Comparison of ENCODE assay signal across 6 cellular contexts in the genomic region with DNA sequence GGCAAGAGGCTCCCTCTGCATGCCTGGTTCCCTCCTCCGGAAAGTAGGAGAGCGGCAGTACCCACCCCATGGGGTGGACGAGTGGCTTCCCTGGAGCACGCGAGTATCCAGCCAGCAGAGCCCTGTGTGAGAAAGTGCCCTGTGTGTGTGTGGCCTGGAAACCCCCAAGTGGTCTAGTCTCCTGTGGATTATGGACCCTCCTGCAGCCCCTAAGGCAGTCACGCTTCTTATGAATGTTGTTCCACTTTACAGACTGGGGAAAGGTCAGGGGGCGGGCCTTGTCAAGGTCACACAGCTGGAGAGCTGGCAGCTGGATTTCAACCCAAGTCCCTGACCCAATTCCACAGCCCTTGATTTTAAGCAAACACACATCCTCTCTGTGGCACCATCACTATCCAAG.
DNase-seq lines count a peak whose midpoint lies in the region; ATAC-seq, FAIRE-seq and TF ChIP-seq lines count a peak whose summit lies in the region.
"Not testable (repeated sequence)": the region's sequence is repeated elsewhere in the genome, so short reads cannot be mapped to it uniquely, and the experiment has no call there.

No MANE protein-coding gene starts in this region.

- peak overlapping the region; percentile 52 for H3K4me2 ChIP-seq in BLaER1
- H3K4me2 ChIP-seq in GM12878 (ENCODE audit: control insufficient read depth, insufficient read depth); HepG2 (ENCODE audit: low read depth, low read length): not testable (repeated sequence)

- POLR2A ChIA-PET in HEK293 (lab: Yijun Ruan, JAX); RWPE1 (lab: Yijun Ruan, JAX; ENCODE audit: low non-redundant PET); GM12878 (lab: Charles Lee); HepG2 (lab: Yijun Ruan, JAX): not testable (repeated sequence)

- not testable (repeated sequence) for FAIRE-seq in GM12878 (lab: Jason Lieb, UNC); HepG2 (lab: Jason Lieb, UNC)

- H4K20me1 ChIP-seq in BLaER1; GM12878 (ENCODE audit: control insufficient read depth, insufficient read depth); HepG2 (ENCODE audit: insufficient read depth, low read length): not testable (repeated sequence)

- not testable (repeated sequence) for TF ChIP-seq POLR2A in GM12878 (IDR thresholded peaks at IDR 0.05; ENCODE audit: low read depth, low read length); HepG2 (IDR thresholded peaks at IDR 0.05; ENCODE audit: insufficient read depth in 1 of 2, low read depth in 2 of 2, low read length in 2 of 2)

- intact Hi-C loops in GM12878 (cut with micrococcal nuclease; ENCODE audit: unreplicated experiment); HepG2 (cut with micrococcal nuclease; ENCODE audit: unreplicated experiment); sciatic nerve (cut with DNase I): not testable (repeated sequence)

- H3K9ac ChIP-seq in BLaER1; GM12878 (ENCODE audit: control insufficient read depth, insufficient read depth, low read length); HepG2 (ENCODE audit: insufficient read depth, low read depth, low read length): not testable (repeated sequence)

- RAD21 ChIA-PET in GM12878 (lab: Charles Lee; ENCODE audit: unreplicated experiment), result not testable (repeated sequence)

- peaks cover 16% of the 10 kb centered on the region for H3K4me1 ChIP-seq in BLaER1
- not testable (repeated sequence) for H3K4me1 ChIP-seq in HEK293 (ENCODE audit: control insufficient read depth, insufficient read depth, low read length); GM12878 (ENCODE audit: control insufficient read depth, insufficient read depth, low read length)
- H3K4me1 ChIP-seq in HepG2 (ENCODE audit: insufficient read depth, low read length), result peaks cover 11% of the 10 kb centered on the region

- not testable (repeated sequence) for DNase-seq in RWPE1 (ENCODE audit: low spot score); GM12878 (ENCODE audit: low read depth, low spot score); HepG2 (ENCODE audit: low spot score); sciatic nerve (ENCODE audit: low spot score)

- H3K27ac ChIP-seq in BLaER1; HEK293 (ENCODE audit: extremely low read depth, low read depth, low read length); GM12878 (ENCODE audit: control insufficient read depth, insufficient read depth); HepG2 (ENCODE audit: extremely low read length, insufficient read depth, low read length): not testable (repeated sequence)
- H3K27ac ChIP-seq in RWPE1, result peak overlapping the region; percentile 21

- SMC1A ChIA-PET in GM12878 (lab: Charles Lee; ENCODE audit: uncharacterized antibody, unreplicated experiment), result not testable (repeated sequence)

- not testable (repeated sequence) for H3K79me2 ChIP-seq in GM12878 (ENCODE audit: control insufficient read depth, insufficient read depth, low read length); HepG2 (ENCODE audit: insufficient read depth, low read length)

- CTCF ChIA-PET in HEK293 (lab: Yijun Ruan, JAX); RWPE1 (lab: Yijun Ruan, JAX); GM12878 (lab: Yijun Ruan, JAX); HepG2 (lab: Yijun Ruan, JAX; ENCODE audit: low intra/inter-chr PET ratio, low total read pairs): not testable (repeated sequence)

- H3K36me3 ChIP-seq in BLaER1; HEK293 (ENCODE audit: control insufficient read depth in 2 of 2, insufficient read depth in 1 of 2, low read length in 2 of 2); GM12878 (ENCODE audit: control insufficient read depth in 2 of 2, insufficient read depth in 2 of 2, low read length in 1 of 2); HepG2 (replicated peaks in 1 of 2; ENCODE audit: control insufficient read depth in 1 of 2, insufficient read depth in 2 of 2, low read length in 2 of 2): not testable (repeated sequence)

- TF ChIP-seq EP300 in GM12878 (IDR thresholded peaks at IDR 0.05; ENCODE audit: borderline replicate concordance in 1 of 2, control insufficient read depth in 1 of 2, low read depth in 2 of 2, low read length in 2 of 2); HepG2 (IDR thresholded peaks at IDR 0.05; ENCODE audit: low read depth in 2 of 2, low read length in 2 of 2); HepG2 (CRISPR knock-in tag; IDR thresholded peaks at IDR 0.05; ENCODE audit: borderline replicate concordance): not testable (repeated sequence)

- not testable (repeated sequence) for H3K27me3 ChIP-seq in BLaER1; GM12878 (replicated peaks in 1 of 2; ENCODE audit: control insufficient read depth in 2 of 2, insufficient read depth in 2 of 2, low read length in 1 of 2)
- peaks cover 0 to 14% of the 10 kb centered on the region in 2 experiments; a peak in 1 of 5 replicates for H3K27me3 ChIP-seq in HepG2 (ENCODE audit: control insufficient read depth in 1 of 2, insufficient read depth in 2 of 2, low read length in 2 of 2)

- in situ Hi-C loops in GM12878 (cut with MboI); HepG2 (cut with HindIII; ENCODE audit: extremely low pct_ligation_motif_present, low pct_unique_long_range_greater_than_20kb): not testable (repeated sequence)

- not testable (repeated sequence) for H3K9me3 ChIP-seq in BLaER1; HEK293 (ENCODE audit: control insufficient read depth, insufficient read depth, low read depth, low read length); GM12878 (replicated peaks; ENCODE audit: control insufficient read depth, insufficient read depth, low read length); HepG2 (ENCODE audit: low read length)

- WGBS in GM12878 (ENCODE audit: insufficient coverage, insufficient replicate concordance, low lambda C conversion rate, missing lambda C conversion rate), result 79% methylated on average over 7 of the region's 7 CpGs
- WGBS in HepG2 (ENCODE audit: low lambda C conversion rate), result 54% methylated on average over 7 of the region's 7 CpGs

- not testable (repeated sequence) for TF ChIP-seq CTCF in HEK293 (tag by site-specific recombination; IDR thresholded peaks at IDR 0.05); RWPE1 (conservative IDR thresholded peaks at IDR 0.05; ENCODE audit: low read depth); GM12878 (IDR thresholded peaks at IDR 0.05 in 2 of 3, conservative IDR thresholded peaks at IDR 0.05 in 1 of 3; ENCODE audit: control insufficient read depth in 2 of 3, extremely low read depth in 1 of 3, insufficient read depth in 1 of 3, low read depth in 3 of 3, low read length in 3 of 3); HepG2 (CRISPR knock-in tag; IDR thresholded peaks at IDR 0.05)

- ATAC-seq in GM12878 (peak; percentile 55), HepG2 (peak; percentile 47), sciatic nerve (peak; percentile 48)

- BruUV-seq in GM12878 (replicated peaks; lab: Mats Ljungman, UMichigan); HepG2 (replicated peaks; lab: Mats Ljungman, UMichigan): not testable (repeated sequence)

- not testable (repeated sequence) for TF ChIP-seq RAD21 in GM12878 (IDR thresholded peaks at IDR 0.05; ENCODE audit: insufficient read depth, low read depth, low read length); HepG2 (CRISPR knock-in tag; IDR thresholded peaks at IDR 0.05)

- H3K4me3 ChIP-seq in BLaER1; HEK293 (ENCODE audit: low read depth, low read length); GM12878; HepG2 (replicated peaks in 1 of 3; ENCODE audit: insufficient read depth in 1 of 3, low read depth in 2 of 3, low read length in 3 of 3): not testable (repeated sequence)

- not testable (repeated sequence) for H2AFZ ChIP-seq in GM12878 (ENCODE audit: control insufficient read depth, low read depth, low read length); HepG2 (ENCODE audit: low read length)

TF ChIP-seq in HEK293, 187 proteins besides CTCF, POLR2A, EP300 and RAD21:
- peak; percentile 66 for TF ChIP-seq ZIC2 (tag by site-specific recombination; IDR thresholded peaks at IDR 0.05)

TF ChIP-seq in HepG2, 621 proteins besides CTCF, POLR2A, EP300 and RAD21:
- TF ChIP-seq SALL1 (CRISPR knock-in tag; IDR thresholded peaks at IDR 0.05) (peak; percentile 41; the same call in 1 of the 2 replicates), MTA1 (CRISPR knock-in tag; IDR thresholded peaks at IDR 0.05; ENCODE audit: borderline replicate concordance) (0 out of 2 replicates have a peak, but pooled peaks have one; percentile 18), PITX1 (CRISPR knock-in tag; IDR thresholded peaks at IDR 0.05) (0 out of 2 replicates have a peak, but pooled peaks have one; percentile 25), ESRRA (CRISPR knock-in tag; IDR thresholded peaks at IDR 0.05; ENCODE audit: low read depth) (0 out of 2 replicates have a peak, but pooled peaks have one; percentile 55)
